Comparison of ENCODE assay signal across 1 cellular context in the genomic region with DNA sequence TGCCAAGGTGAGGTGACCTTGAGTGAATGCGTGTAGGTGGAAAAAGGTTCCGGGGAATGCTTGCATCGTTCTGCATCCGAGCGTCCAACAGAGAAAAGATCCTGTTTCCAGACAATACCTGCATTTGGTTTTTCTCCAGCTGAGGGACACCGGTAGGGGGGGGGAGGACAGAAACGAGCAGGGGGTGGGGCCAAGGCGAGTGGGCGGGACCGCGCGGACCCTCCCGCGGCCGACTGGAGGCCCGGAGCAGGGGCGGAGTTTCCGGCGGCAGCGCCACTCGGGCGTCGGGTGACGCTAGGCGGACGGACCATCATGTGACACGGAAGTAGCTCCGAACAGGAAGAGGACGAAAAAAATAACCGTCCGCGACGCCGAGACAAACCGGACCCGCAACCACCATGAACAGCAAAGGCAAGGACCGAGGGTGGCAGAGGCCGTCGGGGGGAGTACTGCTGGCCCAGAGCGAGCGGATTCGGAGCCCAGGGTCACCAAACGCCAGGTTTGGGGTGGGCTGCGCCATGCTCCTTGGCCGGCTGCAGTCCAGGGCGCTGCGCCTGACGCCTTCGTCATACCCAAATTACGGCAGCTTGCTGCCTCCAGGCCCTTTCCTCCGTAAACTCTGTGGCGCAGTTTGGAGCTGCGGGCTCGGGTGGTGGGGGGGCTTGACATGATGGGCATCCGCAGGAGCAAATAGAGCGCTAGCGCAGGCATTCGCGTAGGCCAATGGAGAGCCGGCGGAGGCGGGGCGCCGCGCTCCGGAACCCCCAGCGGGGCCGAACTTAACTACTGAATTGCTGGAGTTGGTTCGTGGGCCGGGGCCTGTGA.
TF ChIP-seq lines count a peak whose summit lies in the region.

A gene with protein sequence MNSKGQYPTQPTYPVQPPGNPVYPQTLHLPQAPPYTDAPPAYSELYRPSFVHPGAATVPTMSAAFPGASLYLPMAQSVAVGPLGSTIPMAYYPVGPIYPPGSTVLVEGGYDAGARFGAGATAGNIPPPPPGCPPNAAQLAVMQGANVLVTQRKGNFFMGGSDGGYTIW (plus strand): TSS at position 317 of the 825 bp plus-strand sequence. CDS start 82 bp downstream, at position 399.

TF ChIP-seq in GM12878, 131 proteins besides CTCF, POLR2A, EP300 and RAD21 (continued from another document):
- TF ChIP-seq, protein P1, sequence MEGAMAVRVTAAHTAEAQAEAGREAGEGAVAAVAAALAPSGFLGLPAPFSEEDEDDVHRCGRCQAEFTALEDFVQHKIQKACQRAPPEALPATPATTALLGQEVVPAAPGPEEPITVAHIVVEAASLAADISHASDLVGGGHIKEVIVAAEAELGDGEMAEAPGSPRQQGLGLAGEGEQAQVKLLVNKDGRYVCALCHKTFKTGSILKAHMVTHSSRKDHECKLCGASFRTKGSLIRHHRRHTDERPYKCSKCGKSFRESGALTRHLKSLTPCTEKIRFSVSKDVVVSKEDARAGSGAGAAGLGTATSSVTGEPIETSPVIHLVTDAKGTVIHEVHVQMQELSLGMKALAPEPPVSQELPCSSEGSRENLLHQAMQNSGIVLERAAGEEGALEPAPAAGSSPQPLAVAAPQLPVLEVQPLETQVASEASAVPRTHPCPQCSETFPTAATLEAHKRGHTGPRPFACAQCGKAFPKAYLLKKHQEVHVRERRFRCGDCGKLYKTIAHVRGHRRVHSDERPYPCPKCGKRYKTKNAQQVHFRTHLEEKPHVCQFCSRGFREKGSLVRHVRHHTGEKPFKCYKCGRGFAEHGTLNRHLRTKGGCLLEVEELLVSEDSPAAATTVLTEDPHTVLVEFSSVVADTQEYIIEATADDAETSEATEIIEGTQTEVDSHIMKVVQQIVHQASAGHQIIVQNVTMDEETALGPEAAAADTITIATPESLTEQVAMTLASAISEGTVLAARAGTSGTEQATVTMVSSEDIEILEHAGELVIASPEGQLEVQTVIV (IDR thresholded peaks at IDR 0.05; ENCODE audit: borderline replicate concordance, partially characterized antibody), result peak; percentile 93
- TF ChIP-seq, protein P2, sequence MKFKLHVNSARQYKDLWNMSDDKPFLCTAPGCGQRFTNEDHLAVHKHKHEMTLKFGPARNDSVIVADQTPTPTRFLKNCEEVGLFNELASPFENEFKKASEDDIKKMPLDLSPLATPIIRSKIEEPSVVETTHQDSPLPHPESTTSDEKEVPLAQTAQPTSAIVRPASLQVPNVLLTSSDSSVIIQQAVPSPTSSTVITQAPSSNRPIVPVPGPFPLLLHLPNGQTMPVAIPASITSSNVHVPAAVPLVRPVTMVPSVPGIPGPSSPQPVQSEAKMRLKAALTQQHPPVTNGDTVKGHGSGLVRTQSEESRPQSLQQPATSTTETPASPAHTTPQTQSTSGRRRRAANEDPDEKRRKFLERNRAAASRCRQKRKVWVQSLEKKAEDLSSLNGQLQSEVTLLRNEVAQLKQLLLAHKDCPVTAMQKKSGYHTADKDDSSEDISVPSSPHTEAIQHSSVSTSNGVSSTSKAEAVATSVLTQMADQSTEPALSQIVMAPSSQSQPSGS (IDR thresholded peaks at IDR 0.05; ENCODE audit: low read length), result no peak
- TF ChIP-seq, protein P3, sequence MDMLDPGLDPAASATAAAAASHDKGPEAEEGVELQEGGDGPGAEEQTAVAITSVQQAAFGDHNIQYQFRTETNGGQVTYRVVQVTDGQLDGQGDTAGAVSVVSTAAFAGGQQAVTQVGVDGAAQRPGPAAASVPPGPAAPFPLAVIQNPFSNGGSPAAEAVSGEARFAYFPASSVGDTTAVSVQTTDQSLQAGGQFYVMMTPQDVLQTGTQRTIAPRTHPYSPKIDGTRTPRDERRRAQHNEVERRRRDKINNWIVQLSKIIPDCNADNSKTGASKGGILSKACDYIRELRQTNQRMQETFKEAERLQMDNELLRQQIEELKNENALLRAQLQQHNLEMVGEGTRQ (IDR thresholded peaks at IDR 0.05; ENCODE audit: borderline replicate concordance, low read depth, low read length), result peak; percentile 91
- TF ChIP-seq NFXL1 (IDR thresholded peaks at IDR 0.05; ENCODE audit: borderline replicate concordance) (no peak), ZNF384 (IDR thresholded peaks at IDR 0.05; ENCODE audit: borderline replicate concordance, low read depth, low read length) (0 out of 2 replicates have a peak, but pooled peaks have one; percentile 35), GABPA (IDR thresholded peaks at IDR 0.05; ENCODE audit: low read depth) (peak; percentile 65), SMAD5 (IDR thresholded peaks at IDR 0.05; ENCODE audit: low read depth) (peak; percentile 78; the same call in 1 of the 2 replicates), CHD4 (IDR thresholded peaks at IDR 0.05) (no peak), HCFC1 (IDR thresholded peaks at IDR 0.05; ENCODE audit: low read length) (peak; percentile 40), NFIC (IDR thresholded peaks at IDR 0.05; ENCODE audit: low read depth, low read length) (no peak)
- TF ChIP-seq, protein P4, sequence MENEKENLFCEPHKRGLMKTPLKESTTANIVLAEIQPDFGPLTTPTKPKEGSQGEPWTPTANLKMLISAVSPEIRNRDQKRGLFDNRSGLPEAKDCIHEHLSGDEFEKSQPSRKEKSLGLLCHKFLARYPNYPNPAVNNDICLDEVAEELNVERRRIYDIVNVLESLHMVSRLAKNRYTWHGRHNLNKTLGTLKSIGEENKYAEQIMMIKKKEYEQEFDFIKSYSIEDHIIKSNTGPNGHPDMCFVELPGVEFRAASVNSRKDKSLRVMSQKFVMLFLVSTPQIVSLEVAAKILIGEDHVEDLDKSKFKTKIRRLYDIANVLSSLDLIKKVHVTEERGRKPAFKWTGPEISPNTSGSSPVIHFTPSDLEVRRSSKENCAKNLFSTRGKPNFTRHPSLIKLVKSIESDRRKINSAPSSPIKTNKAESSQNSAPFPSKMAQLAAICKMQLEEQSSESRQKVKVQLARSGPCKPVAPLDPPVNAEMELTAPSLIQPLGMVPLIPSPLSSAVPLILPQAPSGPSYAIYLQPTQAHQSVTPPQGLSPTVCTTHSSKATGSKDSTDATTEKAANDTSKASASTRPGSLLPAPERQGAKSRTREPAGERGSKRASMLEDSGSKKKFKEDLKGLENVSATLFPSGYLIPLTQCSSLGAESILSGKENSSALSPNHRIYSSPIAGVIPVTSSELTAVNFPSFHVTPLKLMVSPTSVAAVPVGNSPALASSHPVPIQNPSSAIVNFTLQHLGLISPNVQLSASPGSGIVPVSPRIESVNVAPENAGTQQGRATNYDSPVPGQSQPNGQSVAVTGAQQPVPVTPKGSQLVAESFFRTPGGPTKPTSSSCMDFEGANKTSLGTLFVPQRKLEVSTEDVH (IDR thresholded peaks at IDR 0.05; ENCODE audit: low read depth, partially characterized antibody), result peak; percentile 81
- TF ChIP-seq, protein P5, sequence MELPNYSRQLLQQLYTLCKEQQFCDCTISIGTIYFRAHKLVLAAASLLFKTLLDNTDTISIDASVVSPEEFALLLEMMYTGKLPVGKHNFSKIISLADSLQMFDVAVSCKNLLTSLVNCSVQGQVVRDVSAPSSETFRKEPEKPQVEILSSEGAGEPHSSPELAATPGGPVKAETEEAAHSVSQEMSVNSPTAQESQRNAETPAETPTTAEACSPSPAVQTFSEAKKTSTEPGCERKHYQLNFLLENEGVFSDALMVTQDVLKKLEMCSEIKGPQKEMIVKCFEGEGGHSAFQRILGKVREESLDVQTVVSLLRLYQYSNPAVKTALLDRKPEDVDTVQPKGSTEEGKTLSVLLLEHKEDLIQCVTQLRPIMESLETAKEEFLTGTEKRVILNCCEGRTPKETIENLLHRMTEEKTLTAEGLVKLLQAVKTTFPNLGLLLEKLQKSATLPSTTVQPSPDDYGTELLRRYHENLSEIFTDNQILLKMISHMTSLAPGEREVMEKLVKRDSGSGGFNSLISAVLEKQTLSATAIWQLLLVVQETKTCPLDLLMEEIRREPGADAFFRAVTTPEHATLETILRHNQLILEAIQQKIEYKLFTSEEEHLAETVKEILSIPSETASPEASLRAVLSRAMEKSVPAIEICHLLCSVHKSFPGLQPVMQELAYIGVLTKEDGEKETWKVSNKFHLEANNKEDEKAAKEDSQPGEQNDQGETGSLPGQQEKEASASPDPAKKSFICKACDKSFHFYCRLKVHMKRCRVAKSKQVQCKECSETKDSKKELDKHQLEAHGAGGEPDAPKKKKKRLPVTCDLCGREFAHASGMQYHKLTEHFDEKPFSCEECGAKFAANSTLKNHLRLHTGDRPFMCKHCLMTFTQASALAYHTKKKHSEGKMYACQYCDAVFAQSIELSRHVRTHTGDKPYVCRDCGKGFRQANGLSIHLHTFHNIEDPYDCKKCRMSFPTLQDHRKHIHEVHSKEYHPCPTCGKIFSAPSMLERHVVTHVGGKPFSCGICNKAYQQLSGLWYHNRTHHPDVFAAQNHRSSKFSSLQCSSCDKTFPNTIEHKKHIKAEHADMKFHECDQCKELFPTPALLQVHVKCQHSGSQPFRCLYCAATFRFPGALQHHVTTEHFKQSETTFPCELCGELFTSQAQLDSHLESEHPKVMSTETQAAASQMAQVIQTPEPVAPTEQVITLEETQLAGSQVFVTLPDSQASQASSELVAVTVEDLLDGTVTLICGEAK (IDR thresholded peaks at IDR 0.05; ENCODE audit: borderline replicate concordance), result peak; percentile 70
- TF ChIP-seq, protein P6, sequence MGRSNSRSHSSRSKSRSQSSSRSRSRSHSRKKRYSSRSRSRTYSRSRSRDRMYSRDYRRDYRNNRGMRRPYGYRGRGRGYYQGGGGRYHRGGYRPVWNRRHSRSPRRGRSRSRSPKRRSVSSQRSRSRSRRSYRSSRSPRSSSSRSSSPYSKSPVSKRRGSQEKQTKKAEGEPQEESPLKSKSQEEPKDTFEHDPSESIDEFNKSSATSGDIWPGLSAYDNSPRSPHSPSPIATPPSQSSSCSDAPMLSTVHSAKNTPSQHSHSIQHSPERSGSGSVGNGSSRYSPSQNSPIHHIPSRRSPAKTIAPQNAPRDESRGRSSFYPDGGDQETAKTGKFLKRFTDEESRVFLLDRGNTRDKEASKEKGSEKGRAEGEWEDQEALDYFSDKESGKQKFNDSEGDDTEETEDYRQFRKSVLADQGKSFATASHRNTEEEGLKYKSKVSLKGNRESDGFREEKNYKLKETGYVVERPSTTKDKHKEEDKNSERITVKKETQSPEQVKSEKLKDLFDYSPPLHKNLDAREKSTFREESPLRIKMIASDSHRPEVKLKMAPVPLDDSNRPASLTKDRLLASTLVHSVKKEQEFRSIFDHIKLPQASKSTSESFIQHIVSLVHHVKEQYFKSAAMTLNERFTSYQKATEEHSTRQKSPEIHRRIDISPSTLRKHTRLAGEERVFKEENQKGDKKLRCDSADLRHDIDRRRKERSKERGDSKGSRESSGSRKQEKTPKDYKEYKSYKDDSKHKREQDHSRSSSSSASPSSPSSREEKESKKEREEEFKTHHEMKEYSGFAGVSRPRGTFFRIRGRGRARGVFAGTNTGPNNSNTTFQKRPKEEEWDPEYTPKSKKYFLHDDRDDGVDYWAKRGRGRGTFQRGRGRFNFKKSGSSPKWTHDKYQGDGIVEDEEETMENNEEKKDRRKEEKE (IDR thresholded peaks at IDR 0.05), result no peak
